8 cellular contexts compared by ENCODE assay signal in the genomic region with DNA sequence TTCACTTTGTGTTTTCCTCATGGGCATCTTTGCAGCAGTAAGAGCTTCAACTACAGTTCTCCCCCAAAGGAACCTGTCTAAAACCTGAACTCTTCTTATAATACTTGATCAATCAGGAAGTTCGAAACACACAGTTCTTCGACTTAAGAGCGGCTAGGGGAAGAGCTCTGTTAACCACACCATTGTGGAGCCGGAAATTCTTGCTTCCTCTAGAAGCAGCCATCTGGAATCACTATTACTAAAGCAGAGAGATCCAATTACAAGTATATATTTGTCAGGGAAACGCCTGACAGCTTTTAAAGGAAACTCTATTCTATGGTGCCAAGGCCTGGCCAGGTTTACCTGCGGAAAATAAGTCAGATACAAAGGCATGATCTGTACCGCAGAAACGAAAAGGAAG.
DNase-seq lines count a peak whose midpoint lies in the region; ATAC-seq, FAIRE-seq and TF ChIP-seq lines count a peak whose summit lies in the region.

No MANE protein-coding gene starts in this region.

- no peaks in the 10 kb centered on the region for H3K36me3 ChIP-seq in kidney (ENCODE audit: control insufficient read depth in 1 of 2, insufficient read depth in 2 of 2, low read length in 2 of 2)

- H3K27ac ChIP-seq in dorsolateral prefrontal cortex, result no peak overlapping the region
- no peak overlapping the region for H3K27ac ChIP-seq in kidney (ENCODE audit: low read depth in 2 of 2, low read length in 2 of 2)

- H3K4me3 ChIP-seq in dorsolateral prefrontal cortex, result no peak overlapping the region
- H3K4me3 ChIP-seq in kidney (ENCODE audit: low read length in 2 of 2), result no peak overlapping the region

- ATAC-seq in GM18498 (IDR thresholded peaks at IDR 0.05; ENCODE audit: unreplicated experiment) (peak; percentile 85), GM21825 (IDR thresholded peaks at IDR 0.05; ENCODE audit: unreplicated experiment) (peak; percentile 94)
- ATAC-seq in activated naive CD4-positive, alpha-beta T cell treated with anti-CD3 and anti-CD28 coated beads, Interleukin-2, amount 50 U/mL, for 72 hours, result peak; percentile 73 to 76

- H3K9ac ChIP-seq in kidney (ENCODE audit: low read length in 2 of 2), result no peak overlapping the region

- H3K27ac Mint-ChIP-seq in activated naive CD4-positive, alpha-beta T cell treated with anti-CD3 and anti-CD28 coated beads, Interleukin-2, amount 50 U/mL, for 72 hours, result peak overlapping the region; percentile 78 to 97
- peak overlapping the region; percentile 47 to 94 (median 88) for H3K27ac Mint-ChIP-seq in nephron

- H3K27me3 Mint-ChIP-seq in nephron (ENCODE audit: low read depth), result no peaks in the 10 kb centered on the region

- FAIRE-seq in kidney (lab: Jason Lieb, UNC), result no peak

- H3K4me1 ChIP-seq in kidney (ENCODE audit: control insufficient read depth in 1 of 2, insufficient read depth in 1 of 2, low read depth in 1 of 2, low read length in 2 of 2), result peaks cover 0 to 3% of the 10 kb centered on the region in 2 donors

- H3K4me1 Mint-ChIP-seq in nephron, result peaks cover 38% of the 10 kb centered on the region

- H3K27me3 ChIP-seq in dorsolateral prefrontal cortex, result no peaks in the 10 kb centered on the region

- intact Hi-C loops in dorsolateral prefrontal cortex (cut with DNase I), result no loop called here
- intact Hi-C loops in kidney (cut with DNase I), result no loop called here

- DNase-seq in NCI-H2029 treated with DMSO at 0.1 percent for 48 hours (lab: John Stamatoyannopoulos, UW) (peak; percentile 75), dorsolateral prefrontal cortex (no peak), DMS114 treated with DMSO at 0.1 percent for 48 hours (lab: John Stamatoyannopoulos, UW; ENCODE audit: unreplicated experiment) (no peak), kidney (no peak)
- DNase-seq in activated naive CD4-positive, alpha-beta T cell treated with anti-CD3 and anti-CD28 coated beads, Interleukin-2, amount 50 U/mL, for 72 hours (ENCODE audit: low spot score in 2 of 2), result no peak

- peak overlapping the region in 1 of 3 experiments; percentile 5 for H3K4me3 Mint-ChIP-seq in nephron

- TF ChIP-seq CTCF in nephron (IDR thresholded peaks at IDR 0.05; ENCODE audit: unreplicated experiment in 3 of 3) (no peak), dorsolateral prefrontal cortex (IDR thresholded peaks at IDR 0.05 in 54 of 56, conservative IDR thresholded peaks at IDR 0.05 in 2 of 56; ENCODE audit: low read depth in 1 of 56, partially characterized antibody in 56 of 56) (no peak), kidney (IDR thresholded peaks at IDR 0.05; ENCODE audit: borderline replicate concordance, extremely low read depth, insufficient read depth) (no peak)

- peaks cover 5 to 30% of the 10 kb centered on the region in 2 donors for H3K36me3 Mint-ChIP-seq in activated naive CD4-positive, alpha-beta T cell treated with anti-CD3 and anti-CD28 coated beads, Interleukin-2, amount 50 U/mL, for 72 hours
- H3K36me3 Mint-ChIP-seq in nephron (ENCODE audit: low read depth), result peaks cover 9% of the 10 kb centered on the region

- H3K9me3 ChIP-seq in kidney (ENCODE audit: control insufficient read depth in 1 of 2, low read length in 2 of 2), result no peaks in the 10 kb centered on the region

- peaks cover 6 to 17% of the 10 kb centered on the region in 2 donors for H3K9me3 Mint-ChIP-seq in activated naive CD4-positive, alpha-beta T cell treated with anti-CD3 and anti-CD28 coated beads, Interleukin-2, amount 50 U/mL, for 72 hours
- peaks cover 13% of the 10 kb centered on the region for H3K9me3 Mint-ChIP-seq in nephron
